ENCODE assay signal across 17 cellular contexts in the genomic region with DNA sequence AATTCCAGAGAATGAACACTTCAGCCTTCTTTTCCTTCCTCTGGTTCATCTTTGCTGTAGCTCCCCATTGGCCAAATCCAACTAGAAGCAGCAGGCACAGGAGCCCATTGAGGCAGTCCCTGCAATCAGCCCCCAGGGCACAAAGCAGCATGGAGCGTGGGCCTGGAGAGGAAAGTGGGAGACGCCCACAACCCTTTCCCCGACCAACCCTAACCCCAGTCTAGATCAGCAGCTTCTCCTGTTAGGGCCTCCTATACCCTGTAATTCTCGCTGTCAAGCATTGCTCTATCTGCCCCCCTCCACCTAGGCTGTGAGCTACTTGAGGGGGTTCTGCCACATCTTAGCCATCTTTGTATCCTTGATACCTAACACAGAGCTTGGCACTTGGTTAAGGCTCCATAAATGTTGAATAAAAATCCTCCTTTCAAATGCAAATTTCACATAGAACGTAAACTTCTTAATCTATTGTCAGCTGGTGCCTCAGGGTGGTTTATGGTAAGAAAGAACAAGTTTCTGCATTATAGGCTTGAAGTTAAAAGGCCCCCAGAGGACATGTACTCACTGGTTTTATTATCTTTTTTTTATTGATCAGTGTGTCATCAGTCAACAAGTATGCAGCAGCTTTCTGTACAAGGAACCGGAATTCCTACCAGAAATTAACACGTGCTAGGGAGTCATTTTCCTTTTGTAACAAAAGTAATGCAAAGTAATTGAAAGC.
DNase-seq lines count a peak whose midpoint lies in the region; ATAC-seq and TF ChIP-seq lines count a peak whose summit lies in the region.
"Had no signal": no experiment of that assay in that cellular context is flagged by ENCODE, and none has a peak within 500 bp of the region (broad histone marks: within the 10 kb centered on the region; RNA-seq: fewer than 3 reads in every experiment).

No MANE protein-coding gene starts in this region.

- H3K9ac ChIP-seq in skeletal muscle tissue (ENCODE audit: low read depth in 1 of 3, low read length in 3 of 3) = peak overlapping the region in 1 of 3 donors; percentile 63
- H3K9ac ChIP-seq: SK-N-SH had no signal

- no peak overlapping the region for H3K4me3 ChIP-seq in skeletal muscle tissue (ENCODE audit: low read length in 3 of 3)

- peak overlapping the region; percentile 18 for H3K27ac ChIP-seq in foreskin keratinocyte
- peak overlapping the region; percentile 89 for H3K27ac ChIP-seq in skeletal muscle tissue (ENCODE audit: low read depth, low read length)

- H3K36me3 ChIP-seq in skeletal muscle tissue (ENCODE audit: control insufficient read depth in 3 of 3, insufficient read depth in 3 of 3, low read length in 3 of 3) = no peaks in the 10 kb centered on the region

- ATAC-seq in foreskin keratinocyte (peak; percentile 78), HG03095 (IDR thresholded peaks at IDR 0.05; ENCODE audit: unreplicated experiment) (no peak)
- ATAC-seq: HCT116, T-cell had no signal

- H3K27me3 ChIP-seq in foreskin keratinocyte (no peaks in the 10 kb centered on the region), skeletal muscle tissue (ENCODE audit: control insufficient read depth in 3 of 3, insufficient read depth in 3 of 3, low read length in 3 of 3) (no peaks in the 10 kb centered on the region)

- in situ Hi-C loops in SK-MEL-5 (cut with HindIII; ENCODE audit: low pct_unique_long_range_greater_than_20kb, low sequenced_read_pairs) = no loop called here

- no peaks in the 10 kb centered on the region for H3K9me3 ChIP-seq in skeletal muscle tissue (ENCODE audit: control insufficient read depth in 3 of 3, low read length in 3 of 3)
- H3K9me3 ChIP-seq: Caco-2, SK-N-SH had no signal

- peak; percentile 35 for DNase-seq in NCI-H146 (lab: John Stamatoyannopoulos, UW)
- DNase-seq in SK-MEL-5 (ENCODE audit: low read depth, low spot score) = peak; percentile 16
- DNase-seq in foreskin keratinocyte = peak; percentile 71 to 90
- no peak for DNase-seq in DMS79 treated with DMSO at 0.1 percent for 48 hours (lab: John Stamatoyannopoulos, UW)
- no peak for DNase-seq in NCI-H1694 (lab: John Stamatoyannopoulos, UW)
- no peak for DNase-seq in SHP77 (lab: John Stamatoyannopoulos, UW)
- DNase-seq: Caco-2; CD4-positive, CD25-positive, alpha-beta regulatory T cell; DMS153; KG1; NCI-H1092; NCI-H226; SK-N-SH; T-cell had no signal

- H3K4me1 ChIP-seq in foreskin keratinocyte = peaks cover 20% of the 10 kb centered on the region
- H3K4me1 ChIP-seq in skeletal muscle tissue (ENCODE audit: control insufficient read depth in 3 of 3, insufficient read depth in 3 of 3, low read length in 3 of 3) = peaks cover 26 to 49% (median 46%) of the 10 kb centered on the region in 3 donors
- H3K4me1 ChIP-seq: Caco-2 had no signal

- peak; percentile 14 for TF ChIP-seq CTCF in foreskin keratinocyte (conservative IDR thresholded peaks at IDR 0.05)

Comparison
In these comparisons a context has a peak if more than half of its experiments do, and no peak if none do; other contexts are left out.
1. DNase-seq: peak in NCI-H146 (single experiment), SK-MEL-5 (single experiment) and foreskin keratinocyte (2 of 2); none in DMS79 treated with DMSO at 0.1 percent for 48 hours (single experiment), NCI-H1694 (single experiment) and SHP77 (0 of 2).